ENCODE assay signal across 32 cellular contexts in genomic region chr3:59753805-59754204, GRCh38.
"Had no signal": no experiment of that assay in that cellular context is flagged by ENCODE, and none has a peak within 500 bp of the region (broad histone marks: within the 10 kb centered on the region; RNA-seq: fewer than 3 reads in every experiment).

No MANE protein-coding gene starts in this region.

- H3K36me3 ChIP-seq: adrenal gland, esophagus squamous epithelium, pancreas, prostate gland, sigmoid colon, stomach, thyroid gland, upper lobe of left lung, vagina had no signal

- ATAC-seq: activated naive CD4-positive, alpha-beta T cell treated with anti-CD3 and anti-CD28 coated beads, Interleukin-2, amount 50 U/mL, for 72 hours; activated T-helper 17 cell treated with anti-CD3 and anti-CD28 coated beads, Interleukin-2, amount 50 U/mL, for 72 hours; body of pancreas; left ventricle myocardium superior; pancreas; stimulated activated memory B cell treated with anti-CD40 and anti-IgM and Interleukin-4, amounts not matched to agents 10 μg/mL and 1 μg/mL and 100 μg/mL, for 72 hours had no signal

- H3K27me3 ChIP-seq: adrenal gland, body of pancreas, esophagus squamous epithelium, pancreas, sigmoid colon, stomach, thyroid gland, upper lobe of left lung, vagina had no signal

- DNase-seq: activated CD4-positive, alpha-beta memory T cell treated with anti-CD3 and anti-CD28 coated beads for 36 hours; activated CD4-positive, alpha-beta T cell treated with anti-CD3 and anti-CD28 coated beads for 48 hours; activated CD8-positive, alpha-beta memory T cell treated with anti-CD3 and anti-CD28 coated beads, Interleukin-2, amount 50 U/mL, for 48 hours; activated gamma-delta T cell treated with Interleukin-2 at 50 U/mL for 16 hours; activated T-cell treated with anti-CD3 and anti-CD28 coated beads, Interleukin-2, amount 50 U/mL, for 24 hours; adrenal gland; aorta; body of pancreas; effector CD8-positive, alpha-beta T cell; esophagus squamous epithelium; glutamatergic neuron; left ventricle myocardium superior; naive B cell; nucleus accumbens; pancreas; retina; sigmoid colon; small intestine; stimulated activated CD4-positive, alpha-beta T cell treated with anti-CD3 and anti-CD28 coated beads, Interleukin-1b, Interleukin-23, amount 100 ng/mL, for 48 hours; stimulated activated CD4-positive, alpha-beta T cell treated with anti-CD3 and anti-CD28 coated beads, Interleukin-4, amount 100 ng/mL, for 4 hours; stimulated activated CD8-positive, alpha-beta memory T cell treated with anti-CD3 and anti-CD28 coated beads, Interleukin-4, amount 100 ng/mL, for 48 hours; stomach; thyroid gland; upper lobe of left lung had no signal

- H3K4me1 ChIP-seq: adrenal gland, body of pancreas, pancreas, prostate gland, sigmoid colon, thyroid gland, upper lobe of left lung, vagina had no signal

- H3K27ac Mint-ChIP-seq: activated CD4-positive, alpha-beta memory T cell treated with anti-CD3 and anti-CD28 coated beads for 36 hours; activated naive CD4-positive, alpha-beta T cell treated with anti-CD3 and anti-CD28 coated beads, Interleukin-2, amount 50 U/mL, for 72 hours; activated T-cell treated with anti-CD3 and anti-CD28 coated beads, Interleukin-2, amount 50 U/mL, for 24 hours; activated T-helper 17 cell treated with anti-CD3 and anti-CD28 coated beads, Interleukin-2, amount 50 U/mL, for 72 hours; naive B cell; stimulated activated memory B cell treated with anti-CD40 and anti-IgM and Interleukin-4, amounts not matched to agents 10 μg/mL and 1 μg/mL and 100 μg/mL, for 72 hours had no signal

- H3K4me1 Mint-ChIP-seq: naive B cell had no signal

- H3K4me3 Mint-ChIP-seq: activated CD4-positive, alpha-beta memory T cell treated with anti-CD3 and anti-CD28 coated beads for 36 hours; activated T-cell treated with anti-CD3 and anti-CD28 coated beads, Interleukin-2, amount 50 U/mL, for 24 hours; activated T-helper 17 cell treated with anti-CD3 and anti-CD28 coated beads, Interleukin-2, amount 50 U/mL, for 72 hours; naive B cell; neural crest cell; stimulated activated memory B cell treated with anti-CD40 and anti-IgM and Interleukin-4, amounts not matched to agents 10 μg/mL and 1 μg/mL and 100 μg/mL, for 72 hours had no signal

- H3K4me3 ChIP-seq: adrenal gland, body of pancreas, esophagus squamous epithelium, pancreas, prostate gland, sigmoid colon, stomach, thyroid gland, upper lobe of left lung, vagina had no signal

- H3K36me3 Mint-ChIP-seq: activated CD4-positive, alpha-beta memory T cell treated with anti-CD3 and anti-CD28 coated beads for 36 hours; stimulated activated memory B cell treated with anti-CD40 and anti-IgM and Interleukin-4, amounts not matched to agents 10 μg/mL and 1 μg/mL and 100 μg/mL, for 72 hours had no signal

- H3K27ac ChIP-seq: adrenal gland, body of pancreas, epithelial cell of prostate, esophagus squamous epithelium, pancreas, prostate gland, sigmoid colon, stomach, thyroid gland, upper lobe of left lung, vagina, VCaP had no signal

- H3K9me3 Mint-ChIP-seq: activated CD4-positive, alpha-beta memory T cell treated with anti-CD3 and anti-CD28 coated beads for 36 hours; activated T-cell treated with anti-CD3 and anti-CD28 coated beads, Interleukin-2, amount 50 U/mL, for 24 hours; neural crest cell; stimulated activated memory B cell treated with anti-CD40 and anti-IgM and Interleukin-4, amounts not matched to agents 10 μg/mL and 1 μg/mL and 100 μg/mL, for 72 hours had no signal

- H3K27me3 Mint-ChIP-seq: activated CD4-positive, alpha-beta memory T cell treated with anti-CD3 and anti-CD28 coated beads for 36 hours; naive B cell; stimulated activated memory B cell treated with anti-CD40 and anti-IgM and Interleukin-4, amounts not matched to agents 10 μg/mL and 1 μg/mL and 100 μg/mL, for 72 hours had no signal

- H3K9me3 ChIP-seq: adrenal gland, body of pancreas, esophagus squamous epithelium, pancreas, prostate gland, sigmoid colon, stomach, thyroid gland, upper lobe of left lung, vagina had no signal
